ENCODE assay signal across 17 cellular contexts in the genomic region with DNA sequence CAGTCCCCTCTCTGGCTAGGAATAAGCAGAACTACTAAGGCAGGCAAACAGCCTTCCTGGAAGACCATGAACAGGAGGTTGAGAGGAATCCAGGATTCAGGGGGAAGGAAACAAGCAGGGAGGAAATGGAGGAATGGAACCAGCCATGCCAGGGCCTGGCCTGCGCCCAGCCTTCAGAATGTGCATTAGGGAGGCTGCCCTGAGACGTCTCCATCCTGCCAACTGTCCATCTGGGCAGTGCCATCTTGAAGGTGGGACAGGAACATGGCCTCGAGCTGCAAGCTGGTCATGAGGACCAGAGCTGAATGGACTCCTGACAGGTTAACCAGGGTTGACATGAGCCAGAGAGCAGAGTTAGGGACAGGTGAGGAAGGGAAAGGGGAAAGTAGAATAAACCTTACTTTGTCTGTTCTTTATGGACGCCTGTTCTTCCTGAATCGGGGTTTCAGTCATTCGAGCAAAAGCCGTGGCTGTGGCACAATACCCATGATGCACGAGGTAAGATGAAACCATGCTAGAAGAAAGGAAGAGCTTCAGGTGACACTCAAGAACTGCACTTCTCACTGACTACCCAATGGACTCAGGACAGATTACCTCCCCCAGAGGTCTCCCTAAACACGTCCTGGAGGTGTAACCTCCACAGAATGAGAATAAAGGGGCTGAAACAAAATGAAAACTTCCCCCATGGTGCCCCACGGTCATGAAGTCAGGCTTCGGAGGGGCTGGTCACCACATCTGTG.
"Had no signal": no experiment of that assay in that cellular context is flagged by ENCODE, and none has a peak within 500 bp of the region (broad histone marks: within the 10 kb centered on the region; RNA-seq: fewer than 3 reads in every experiment).

No MANE protein-coding gene starts in this region.

- H3K27me3 Mint-ChIP-seq: activated CD4-positive, alpha-beta memory T cell treated with anti-CD3 and anti-CD28 coated beads, Interleukin-2, amount 10 ng/mL, durations not matched to agents 7 days and 5 days; activated CD4-positive, alpha-beta T cell treated with anti-CD3 and anti-CD28 coated beads, Interleukin-2, amount 10 ng/mL, durations not matched to agents 24 days and 14 days; activated T-helper 17 cell treated with anti-CD3 and anti-CD28 coated beads, Interleukin-2, amount 50 U/mL, for 72 hours; central memory CD8-positive, alpha-beta T cell; naive B cell; type B pancreatic cell had no signal

- H3K36me3 Mint-ChIP-seq: type B pancreatic cell had no signal

- ATAC-seq: activated CD4-positive, CD25-positive, alpha-beta regulatory T cell treated with anti-CD3 and anti-CD28 coated beads, Interleukin-2, amount 50 U/mL, for 24 hours; activated T-helper 17 cell treated with anti-CD3 and anti-CD28 coated beads, Interleukin-2, amount 50 U/mL, for 72 hours; heart left ventricle; left colon; lower lobe of right lung; sciatic nerve had no signal

- H3K27ac Mint-ChIP-seq: activated CD4-positive, alpha-beta memory T cell treated with anti-CD3 and anti-CD28 coated beads, Interleukin-2, amount 10 ng/mL, durations not matched to agents 7 days and 5 days; activated CD4-positive, alpha-beta T cell treated with anti-CD3 and anti-CD28 coated beads, Interleukin-2, amount 10 ng/mL, durations not matched to agents 24 days and 14 days; activated T-helper 17 cell treated with anti-CD3 and anti-CD28 coated beads, Interleukin-2, amount 50 U/mL, for 72 hours; brain; type B pancreatic cell had no signal

- H3K9me3 Mint-ChIP-seq: activated CD4-positive, alpha-beta memory T cell treated with anti-CD3 and anti-CD28 coated beads, Interleukin-2, amount 10 ng/mL, durations not matched to agents 7 days and 5 days; activated CD4-positive, alpha-beta T cell treated with anti-CD3 and anti-CD28 coated beads, Interleukin-2, amount 10 ng/mL, durations not matched to agents 24 days and 14 days; activated T-helper 17 cell treated with anti-CD3 and anti-CD28 coated beads, Interleukin-2, amount 50 U/mL, for 72 hours; brain; central memory CD8-positive, alpha-beta T cell; naive B cell; type B pancreatic cell had no signal

- H3K4me1 Mint-ChIP-seq: activated CD4-positive, alpha-beta memory T cell treated with anti-CD3 and anti-CD28 coated beads, Interleukin-2, amount 10 ng/mL, durations not matched to agents 7 days and 5 days; activated CD4-positive, alpha-beta T cell treated with anti-CD3 and anti-CD28 coated beads, Interleukin-2, amount 10 ng/mL, durations not matched to agents 24 days and 14 days; activated T-helper 17 cell treated with anti-CD3 and anti-CD28 coated beads, Interleukin-2, amount 50 U/mL, for 72 hours; brain; central memory CD8-positive, alpha-beta T cell had no signal

- DNase-seq: activated CD4-positive, alpha-beta memory T cell treated with anti-CD3 and anti-CD28 coated beads, Interleukin-2, amount 10 ng/mL, durations not matched to agents 7 days and 5 days; activated CD4-positive, alpha-beta T cell treated with anti-CD3 and anti-CD28 coated beads, Interleukin-2, amount 10 ng/mL, durations not matched to agents 24 days and 14 days; cortex of kidney; heart left ventricle; islet precursor cell; left colon; lower lobe of right lung; naive B cell; nucleus accumbens; stimulated activated CD4-positive, alpha-beta T cell treated with anti-CD3 and anti-CD28 coated beads, Interleukin-2, amount 100 ng/mL, for 48 hours; stimulated activated naive CD4-positive, alpha-beta T cell treated with Interleukin-2 at 50 U/mL for 16 hours had no signal

- H3K4me3 Mint-ChIP-seq: activated CD4-positive, alpha-beta memory T cell treated with anti-CD3 and anti-CD28 coated beads, Interleukin-2, amount 10 ng/mL, durations not matched to agents 7 days and 5 days; activated CD4-positive, alpha-beta T cell treated with anti-CD3 and anti-CD28 coated beads, Interleukin-2, amount 10 ng/mL, durations not matched to agents 24 days and 14 days; activated T-helper 17 cell treated with anti-CD3 and anti-CD28 coated beads, Interleukin-2, amount 50 U/mL, for 72 hours; brain; central memory CD8-positive, alpha-beta T cell; naive B cell; type B pancreatic cell had no signal
